ENCODE assay signal across 8 cellular contexts in genomic region chr16:48054881-48055601, GRCh38.
DNase-seq lines count a peak whose midpoint lies in the region; ATAC-seq, FAIRE-seq and TF ChIP-seq lines count a peak whose summit lies in the region.

No MANE protein-coding gene starts in this region.

- H3K9me3 ChIP-seq in HUES6 (ENCODE audit: control insufficient read depth, insufficient read depth, low read depth, low read length) (peaks cover 4% of the 10 kb centered on the region; the same call in 1 of the 2 replicates), Peyer's patch (no peaks in the 10 kb centered on the region), kidney (ENCODE audit: control insufficient read depth in 1 of 2, low read length in 2 of 2) (no peaks in the 10 kb centered on the region)

- FAIRE-seq in kidney (lab: Jason Lieb, UNC): no peak

- H3K36me3 ChIP-seq in HUES6 (ENCODE audit: control insufficient read depth, insufficient read depth, low read length) (no peaks in the 10 kb centered on the region), Peyer's patch (no peaks in the 10 kb centered on the region), kidney (ENCODE audit: control insufficient read depth in 1 of 2, insufficient read depth in 2 of 2, low read length in 2 of 2) (no peaks in the 10 kb centered on the region)

- H3K36me3 Mint-ChIP-seq in CD14-positive monocyte: no peaks in the 10 kb centered on the region

- H3K27me3 Mint-ChIP-seq in CD14-positive monocyte (ENCODE audit: low read depth in 3 of 3): peaks cover 22 to 26% (median 22%) of the 10 kb centered on the region in 3 donors

- DNase-seq in CD14-positive monocyte (ENCODE audit: low spot score): no peak
- peak in 1 of 3 donors; percentile 48 for DNase-seq in Peyer's patch
- DNase-seq in cerebellar nuclear complex (lab: John Stamatoyannopoulos, UW): peak; percentile 34 to 41
- DNase-seq in kidney: no peak
- peak; percentile 4 to 11 for DNase-seq in stimulated activated CD4-positive, alpha-beta T cell treated with anti-CD3 and anti-CD28 coated beads, Interleukin-2, amount 100 ng/mL, for 48 hours

- peak overlapping the region in 1 of 2 donors; percentile 28 for H3K4me3 Mint-ChIP-seq in CD14-positive monocyte

- H3K4me3 ChIP-seq in HUES6 (ENCODE audit: low read depth, low read length) (peak overlapping the region; percentile 12; the same call in 1 of the 2 replicates), Peyer's patch (no peak overlapping the region), kidney (ENCODE audit: low read length in 2 of 2) (peak overlapping the region; percentile 42 to 46)

- no peaks in the 10 kb centered on the region for H3K27me3 ChIP-seq in HUES6 (ENCODE audit: control insufficient read depth, insufficient read depth, low read length)
- no peaks in the 10 kb centered on the region for H3K27me3 ChIP-seq in Peyer's patch

- ATAC-seq in GM18907 (IDR thresholded peaks at IDR 0.05; ENCODE audit: unreplicated experiment) (peak; percentile 87), HG03457 (IDR thresholded peaks at IDR 0.05; ENCODE audit: unreplicated experiment) (no peak)

- H3K4me1 ChIP-seq in HUES6 (ENCODE audit: control insufficient read depth, insufficient read depth, low read length) (peaks cover 32% of the 10 kb centered on the region), Peyer's patch (no peaks in the 10 kb centered on the region), kidney (ENCODE audit: control insufficient read depth in 1 of 2, insufficient read depth in 1 of 2, low read depth in 1 of 2, low read length in 2 of 2) (peaks cover 0 to 8% of the 10 kb centered on the region in 2 donors)

- no peak for TF ChIP-seq POLR2A in Peyer's patch (IDR thresholded peaks at IDR 0.05)

- TF ChIP-seq CTCF in CD14-positive monocyte (IDR thresholded peaks at IDR 0.05): peak; percentile 61
- TF ChIP-seq CTCF in Peyer's patch (IDR thresholded peaks at IDR 0.05): peak in 5 of 6 experiments; percentile 11 to 48 (median 41)
- peak; percentile 74 for TF ChIP-seq CTCF in kidney (IDR thresholded peaks at IDR 0.05; ENCODE audit: borderline replicate concordance, extremely low read depth, insufficient read depth)

- H3K27ac ChIP-seq in HUES6 (ENCODE audit: low read depth, low read length) (no peak overlapping the region), Peyer's patch (no peak overlapping the region), kidney (ENCODE audit: low read depth in 2 of 2, low read length in 2 of 2) (no peak overlapping the region)

- H3K9ac ChIP-seq in HUES6 (ENCODE audit: low read length) (no peak overlapping the region), kidney (ENCODE audit: low read length in 2 of 2) (no peak overlapping the region)

- H3K27ac Mint-ChIP-seq in CD14-positive monocyte: peak overlapping the region in 1 of 7 donors; percentile 43

- H3K9me3 Mint-ChIP-seq in CD14-positive monocyte: peaks cover 0 to 1% (median 0%) of the 10 kb centered on the region in 7 donors

- peaks cover 6% of the 10 kb centered on the region for H3K4me1 Mint-ChIP-seq in CD14-positive monocyte

- intact Hi-C loops in CD14-positive monocyte (cut with micrococcal nuclease) (no loop called here), kidney (cut with DNase I) (no loop called here)

Comparison
In these comparisons a context has a peak if more than half of its experiments do, and no peak if none do; other contexts are left out.
1. DNase-seq: peak in cerebellar nuclear complex (2 of 2) and stimulated activated CD4-positive, alpha-beta T cell treated with anti-CD3 and anti-CD28 coated beads, Interleukin-2, amount 100 ng/mL, for 48 hours (2 of 2); none in CD14-positive monocyte (single experiment) and kidney (single experiment).
2. H3K4me3 ChIP-seq: peak in HUES6 (single experiment) and kidney (2 of 2); none in Peyer's patch (0 of 4).
3. Peak in every context shown above with its lines, with median percentiles within 50 percentile points of each other: CTCF ChIP-seq.